Comparison of ENCODE assay signal across 24 cellular contexts in genomic region chrX:114210879-114211278, GRCh38.
"Had no signal": no experiment of that assay in that cellular context is flagged by ENCODE, and none has a peak within 500 bp of the region (broad histone marks: within the 10 kb centered on the region; RNA-seq: fewer than 3 reads in every experiment).

No MANE protein-coding gene starts in this region.

- H3K4me3 ChIP-seq: colonic mucosa, coronary artery, dorsolateral prefrontal cortex, esophagus muscularis mucosa, esophagus squamous epithelium, gastrocnemius medialis, gastroesophageal sphincter, heart left ventricle, heart right ventricle had no signal

- H3K9me3 ChIP-seq: colonic mucosa, esophagus muscularis mucosa, esophagus squamous epithelium, gastrocnemius medialis, gastroesophageal sphincter, heart left ventricle, heart right ventricle had no signal

- DNase-seq: colonic mucosa; cortex of kidney; dermis blood vessel endothelial cell; dorsolateral prefrontal cortex; effector CD4-positive, alpha-beta T cell; effector CD8-positive, alpha-beta T cell; effector memory CD4-positive, alpha-beta T cell; effector memory CD8-positive, alpha-beta T cell; endodermal cell; erythroblast; esophagus squamous epithelium; foreskin fibroblast; foreskin keratinocyte; foreskin melanocyte; gastrocnemius medialis; glutamatergic neuron; head of caudate nucleus; heart left ventricle; heart right ventricle had no signal

- H3K27me3 ChIP-seq: colonic mucosa, esophagus muscularis mucosa, foreskin keratinocyte, gastroesophageal sphincter had no signal

- ATAC-seq: effector memory CD8-positive, alpha-beta T cell; esophagus mucosa; foreskin keratinocyte; gastrocnemius medialis; gastroesophageal sphincter; heart left ventricle; heart right ventricle had no signal

- H3K27ac ChIP-seq: colonic mucosa, coronary artery, dorsolateral prefrontal cortex, epithelial cell of prostate, esophagus muscularis mucosa, esophagus squamous epithelium, foreskin keratinocyte, gastrocnemius medialis, gastroesophageal sphincter, heart left ventricle, heart right ventricle had no signal

- H3K4me1 ChIP-seq: colonic mucosa, esophagus muscularis mucosa, esophagus squamous epithelium, foreskin keratinocyte, gastrocnemius medialis, gastroesophageal sphincter, heart left ventricle, heart right ventricle had no signal

- H3K36me3 ChIP-seq: colonic mucosa, esophagus muscularis mucosa, esophagus squamous epithelium, gastrocnemius medialis, gastroesophageal sphincter, heart left ventricle, heart right ventricle had no signal
